9 cellular contexts compared by ENCODE assay signal in genomic region chr21:31347435-31348032, GRCh38. TPM values are rescaled to one million over a fixed set of nuclear protein-coding genes. Genes with fewer than 3 reads are reported as not detected.
DNase-seq lines count a peak whose midpoint lies in the region; ATAC-seq and TF ChIP-seq lines count a peak whose summit lies in the region.
"Had no signal": no experiment of that assay in that cellular context is flagged by ENCODE, and none has a peak within 500 bp of the region (broad histone marks: within the 10 kb centered on the region; RNA-seq: fewer than 3 reads in every experiment).

No MANE protein-coding gene starts in this region.

- H3K4me1 Mint-ChIP-seq in nephron: peaks cover 35% of the 10 kb centered on the region
- H3K4me1 Mint-ChIP-seq in naive thymus-derived CD4-positive, alpha-beta T cell: peaks cover 23 to 48% (median 31%) of the 10 kb centered on the region in 7 donors

- no peak overlapping the region for H3K4me3 ChIP-seq in mammary epithelial cell (replicated peaks in 1 of 3; ENCODE audit: insufficient read depth in 1 of 3, low read depth in 2 of 3, low read length in 3 of 3)
- H3K4me3 ChIP-seq in naive thymus-derived CD4-positive, alpha-beta T cell (ENCODE audit: low read length): no peak overlapping the region

- H3K36me3 Mint-ChIP-seq in nephron (ENCODE audit: low read depth): no peaks in the 10 kb centered on the region
- H3K36me3 Mint-ChIP-seq in naive thymus-derived CD4-positive, alpha-beta T cell: peaks cover 0 to 28% (median 4%) of the 10 kb centered on the region in 5 donors
- H3K36me3 Mint-ChIP-seq: activated naive CD4-positive, alpha-beta T cell treated with anti-CD3 and anti-CD28 coated beads, Interleukin-2, amount 50 U/mL, for 24 hours had no signal

- CTCF ChIA-PET in mammary epithelial cell (lab: Charles Lee; ENCODE audit: low non-redundant PET): interaction anchor here (0.5 kb wide), 1 partner anchor 233 kb away, joined by 14 read pairs; no protein-coding TSS in a partner anchor
- CTCF ChIA-PET in naive thymus-derived CD4-positive, alpha-beta T cell (lab: Charles Lee): no interaction called here

- dilution Hi-C loops in mammary epithelial cell (cut with HindIII; ENCODE audit: low sequenced_read_pairs): no loop called here

- H3K9me3 ChIP-seq in mammary epithelial cell (replicated peaks; ENCODE audit: insufficient read depth, low read length): no peaks in the 10 kb centered on the region
- H3K9me3 ChIP-seq in naive thymus-derived CD4-positive, alpha-beta T cell (ENCODE audit: control insufficient read depth in 2 of 3, low read length in 3 of 3): no peaks in the 10 kb centered on the region

- H3K27ac Mint-ChIP-seq in nephron: peak overlapping the region in 1 of 3 experiments; percentile 5
- no peak overlapping the region for H3K27ac Mint-ChIP-seq in naive thymus-derived CD4-positive, alpha-beta T cell
- H3K27ac Mint-ChIP-seq: activated naive CD4-positive, alpha-beta T cell treated with anti-CD3 and anti-CD28 coated beads, Interleukin-2, amount 50 U/mL, for 24 hours had no signal

- TF ChIP-seq CTCF in mammary epithelial cell (conservative IDR thresholded peaks at IDR 0.05 in 1 of 2, IDR thresholded peaks at IDR 0.05 in 1 of 2; ENCODE audit: extremely low read depth in 1 of 2, insufficient read depth in 1 of 2, low read depth in 1 of 2, low read length in 2 of 2) (peak; percentile 54 to 57), nephron (IDR thresholded peaks at IDR 0.05; ENCODE audit: unreplicated experiment in 3 of 3) (peak; percentile 32 to 59 (median 44))

- no peak overlapping the region for H3K9ac ChIP-seq in mammary epithelial cell (ENCODE audit: insufficient read depth, low read length)

- 40% methylated on average over 15 of the region's 15 CpGs for WGBS in mammary epithelial cell (ENCODE audit: low coverage, missing lambda C conversion rate)

- H3K79me2 ChIP-seq in mammary epithelial cell (ENCODE audit: insufficient read depth, low read length): peaks cover 3% of the 10 kb centered on the region

- no peaks in the 10 kb centered on the region for H3K27me3 ChIP-seq in mammary epithelial cell (ENCODE audit: insufficient read depth, low read length)
- H3K27me3 ChIP-seq in naive thymus-derived CD4-positive, alpha-beta T cell (ENCODE audit: control insufficient read depth in 2 of 2, insufficient read depth in 2 of 2, low read length in 2 of 2): peaks cover 0 to 9% of the 10 kb centered on the region in 2 donors

- H3K4me2 ChIP-seq in mammary epithelial cell (ENCODE audit: insufficient read depth, low read depth, low read length): no peak overlapping the region

- no peaks in the 10 kb centered on the region for H3K36me3 ChIP-seq in mammary epithelial cell (ENCODE audit: insufficient read depth, low read length)
- H3K36me3 ChIP-seq in naive thymus-derived CD4-positive, alpha-beta T cell (ENCODE audit: control insufficient read depth in 2 of 3, insufficient read depth in 3 of 3, low read length in 3 of 3): no peaks in the 10 kb centered on the region

- POLR2A ChIA-PET in naive thymus-derived CD4-positive, alpha-beta T cell (lab: Charles Lee): no interaction called here

- peaks cover 3% of the 10 kb centered on the region for H3K9me3 Mint-ChIP-seq in nephron
- peaks cover 0 to 11% (median 0%) of the 10 kb centered on the region in 11 donors for H3K9me3 Mint-ChIP-seq in naive thymus-derived CD4-positive, alpha-beta T cell

- DNase-seq in Daoy (ENCODE audit: low read depth) (peak; percentile 45), NCI-H146 (lab: John Stamatoyannopoulos, UW) (peak; percentile 39), mammary epithelial cell (no peak), cortex of kidney (lab: John Stamatoyannopoulos, UW) (no peak)
- no peak for DNase-seq in naive thymus-derived CD4-positive, alpha-beta T cell
- DNase-seq in activated CD4-positive, CD25-positive, alpha-beta regulatory T cell (lab: John Stamatoyannopoulos, UW): no peak

- intact Hi-C loops in mammary epithelial cell (cut with micrococcal nuclease): loop anchor here (1.0 kb wide), 3 partner anchors 110 to 233 kb away; no protein-coding TSS in a partner anchor
- intact Hi-C loops in naive thymus-derived CD4-positive, alpha-beta T cell (cut with micrococcal nuclease): no loop called here

- in situ Hi-C loops in mammary epithelial cell (cut with MboI; ENCODE audit: low sequenced_read_pairs in 2 of 2): loop anchor here in 1 of 2 donors (10.0 kb wide), 1 partner anchor 153 kb away; no protein-coding TSS in a partner anchor

- H2AFZ ChIP-seq in mammary epithelial cell (ENCODE audit: low read depth, low read length): no peak overlapping the region

- H3K4me3 Mint-ChIP-seq in nephron: peak overlapping the region in 1 of 3 experiments; percentile 2
- H3K4me3 Mint-ChIP-seq in naive thymus-derived CD4-positive, alpha-beta T cell: peak overlapping the region in 1 of 10 donors; percentile 3
- H3K4me3 Mint-ChIP-seq: activated naive CD4-positive, alpha-beta T cell treated with anti-CD3 and anti-CD28 coated beads, Interleukin-2, amount 50 U/mL, for 24 hours had no signal

- H4K20me1 ChIP-seq in mammary epithelial cell (ENCODE audit: insufficient read depth, low read length): no peaks in the 10 kb centered on the region

- H3K27me3 Mint-ChIP-seq in nephron (ENCODE audit: low read depth): peaks cover 43% of the 10 kb centered on the region
- peaks cover 24 to 40% (median 25%) of the 10 kb centered on the region in 5 donors for H3K27me3 Mint-ChIP-seq in naive thymus-derived CD4-positive, alpha-beta T cell

- H3K27ac ChIP-seq in mammary epithelial cell (ENCODE audit: insufficient read depth, low read depth, low read length): no peak overlapping the region
- H3K27ac ChIP-seq in naive thymus-derived CD4-positive, alpha-beta T cell (ENCODE audit: low read depth, low read length): no peak overlapping the region

- peaks cover 16% of the 10 kb centered on the region for H3K4me1 ChIP-seq in mammary epithelial cell (ENCODE audit: insufficient read depth, low read length)
- H3K4me1 ChIP-seq in naive thymus-derived CD4-positive, alpha-beta T cell (ENCODE audit: control insufficient read depth in 2 of 2, insufficient read depth in 2 of 2, low read length in 2 of 2): peaks cover 0 to 8% of the 10 kb centered on the region in 2 donors

- no peak for ATAC-seq in naive thymus-derived CD4-positive, alpha-beta T cell
- no peak for ATAC-seq in GM19324 (IDR thresholded peaks at IDR 0.05; ENCODE audit: low FRiP score, unreplicated experiment)

- no TSS peak for BruUV-seq in mammary epithelial cell (replicated peaks; lab: Mats Ljungman, UMichigan)

RNA-seq across cellular contexts. Expression of gene TIAM1, which starts 3.5 kb away (rescaled TPM):
- 17.8 and 19.9 TPM in 2 replicates for total RNA-seq in Daoy (2014; rRNA removed; shearing (Covaris generic))
- 10 to 100 TPM; 14.7 to 27.7 TPM for total RNA-seq in mammary epithelial cell
- 13.0 TPM for polyA plus RNA-seq in mammary epithelial cell
- 28.0 TPM for polyA minus RNA-seq in mammary epithelial cell
- 100 to 1,000 TPM in 1 of 5 experiments, 10 to 100 TPM in 4; 53.5 to 103 (median 83.8) TPM for total RNA-seq in naive thymus-derived CD4-positive, alpha-beta T cell
- polyA plus RNA-seq in naive thymus-derived CD4-positive, alpha-beta T cell: 10 to 100 TPM; 24.8 to 32.1 TPM

Comparison
In these comparisons a context has a peak if more than half of its experiments do, and no peak if none do; other contexts are left out.
1. DNase-seq: peak in Daoy (single experiment) and NCI-H146 (single experiment); none in mammary epithelial cell (single experiment), cortex of kidney (single experiment), naive thymus-derived CD4-positive, alpha-beta T cell (0 of 9) and activated CD4-positive, CD25-positive, alpha-beta regulatory T cell (0 of 4).